Comparison of ENCODE assay signal across 1 cellular context in the genomic region with DNA sequence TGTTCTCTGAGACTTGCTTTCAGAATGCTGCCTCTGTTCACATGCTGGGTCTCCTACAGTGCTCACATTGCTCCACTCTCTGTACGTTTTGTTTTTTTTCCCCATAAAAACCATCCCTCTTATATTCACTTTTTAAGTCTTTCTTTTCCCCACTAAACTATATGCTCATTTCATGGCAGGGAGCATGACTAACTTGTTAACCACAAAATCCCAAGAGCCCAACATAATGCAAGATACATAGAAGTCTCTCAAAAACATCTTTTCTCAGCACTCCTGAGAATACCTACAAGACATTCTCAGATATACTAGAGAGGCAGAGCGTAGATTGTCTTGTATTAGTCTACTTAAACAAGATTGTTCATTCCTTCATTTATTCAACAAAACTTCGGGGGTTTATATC.
TF ChIP-seq lines count a peak whose summit lies in the region.

No MANE protein-coding gene starts in this region.

TF ChIP-seq in GM12878, 131 proteins besides CTCF, POLR2A, EP300 and RAD21 (continued from another document):
- TF ChIP-seq, protein P1, sequence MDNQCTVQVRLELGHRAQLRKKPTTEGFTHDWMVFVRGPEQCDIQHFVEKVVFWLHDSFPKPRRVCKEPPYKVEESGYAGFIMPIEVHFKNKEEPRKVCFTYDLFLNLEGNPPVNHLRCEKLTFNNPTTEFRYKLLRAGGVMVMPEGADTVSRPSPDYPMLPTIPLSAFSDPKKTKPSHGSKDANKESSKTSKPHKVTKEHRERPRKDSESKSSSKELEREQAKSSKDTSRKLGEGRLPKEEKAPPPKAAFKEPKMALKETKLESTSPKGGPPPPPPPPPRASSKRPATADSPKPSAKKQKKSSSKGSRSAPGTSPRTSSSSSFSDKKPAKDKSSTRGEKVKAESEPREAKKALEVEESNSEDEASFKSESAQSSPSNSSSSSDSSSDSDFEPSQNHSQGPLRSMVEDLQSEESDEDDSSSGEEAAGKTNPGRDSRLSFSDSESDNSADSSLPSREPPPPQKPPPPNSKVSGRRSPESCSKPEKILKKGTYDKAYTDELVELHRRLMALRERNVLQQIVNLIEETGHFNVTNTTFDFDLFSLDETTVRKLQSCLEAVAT (IDR thresholded peaks at IDR 0.05): 0 out of 2 replicates have a peak, but pooled peaks have one; percentile 28
- TF ChIP-seq RBBP5 (conservative IDR thresholded peaks at IDR 0.05) (no peak), ESRRA (IDR thresholded peaks at IDR 0.05; ENCODE audit: low read length) (no peak), TBL1XR1 (IDR thresholded peaks at IDR 0.05; ENCODE audit: low read depth, low read length) (peak; percentile 26; the same call in 1 of the 2 replicates), MXI1 (IDR thresholded peaks at IDR 0.05; ENCODE audit: low read depth, low read length) (0 out of 2 replicates have a peak, but pooled peaks have one; percentile 1), ZNF24 (IDR thresholded peaks at IDR 0.05) (peak; percentile 73), NR2C2 (IDR thresholded peaks at IDR 0.05; ENCODE audit: borderline replicate concordance, control insufficient read depth, insufficient read length, low read depth) (no peak), RUNX3 (IDR thresholded peaks at IDR 0.05; ENCODE audit: low read length) (peak; percentile 38; the same call in 1 of the 2 replicates)
- TF ChIP-seq, protein P2, sequence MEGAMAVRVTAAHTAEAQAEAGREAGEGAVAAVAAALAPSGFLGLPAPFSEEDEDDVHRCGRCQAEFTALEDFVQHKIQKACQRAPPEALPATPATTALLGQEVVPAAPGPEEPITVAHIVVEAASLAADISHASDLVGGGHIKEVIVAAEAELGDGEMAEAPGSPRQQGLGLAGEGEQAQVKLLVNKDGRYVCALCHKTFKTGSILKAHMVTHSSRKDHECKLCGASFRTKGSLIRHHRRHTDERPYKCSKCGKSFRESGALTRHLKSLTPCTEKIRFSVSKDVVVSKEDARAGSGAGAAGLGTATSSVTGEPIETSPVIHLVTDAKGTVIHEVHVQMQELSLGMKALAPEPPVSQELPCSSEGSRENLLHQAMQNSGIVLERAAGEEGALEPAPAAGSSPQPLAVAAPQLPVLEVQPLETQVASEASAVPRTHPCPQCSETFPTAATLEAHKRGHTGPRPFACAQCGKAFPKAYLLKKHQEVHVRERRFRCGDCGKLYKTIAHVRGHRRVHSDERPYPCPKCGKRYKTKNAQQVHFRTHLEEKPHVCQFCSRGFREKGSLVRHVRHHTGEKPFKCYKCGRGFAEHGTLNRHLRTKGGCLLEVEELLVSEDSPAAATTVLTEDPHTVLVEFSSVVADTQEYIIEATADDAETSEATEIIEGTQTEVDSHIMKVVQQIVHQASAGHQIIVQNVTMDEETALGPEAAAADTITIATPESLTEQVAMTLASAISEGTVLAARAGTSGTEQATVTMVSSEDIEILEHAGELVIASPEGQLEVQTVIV (IDR thresholded peaks at IDR 0.05; ENCODE audit: borderline replicate concordance, partially characterized antibody): no peak
- TF ChIP-seq, protein P3, sequence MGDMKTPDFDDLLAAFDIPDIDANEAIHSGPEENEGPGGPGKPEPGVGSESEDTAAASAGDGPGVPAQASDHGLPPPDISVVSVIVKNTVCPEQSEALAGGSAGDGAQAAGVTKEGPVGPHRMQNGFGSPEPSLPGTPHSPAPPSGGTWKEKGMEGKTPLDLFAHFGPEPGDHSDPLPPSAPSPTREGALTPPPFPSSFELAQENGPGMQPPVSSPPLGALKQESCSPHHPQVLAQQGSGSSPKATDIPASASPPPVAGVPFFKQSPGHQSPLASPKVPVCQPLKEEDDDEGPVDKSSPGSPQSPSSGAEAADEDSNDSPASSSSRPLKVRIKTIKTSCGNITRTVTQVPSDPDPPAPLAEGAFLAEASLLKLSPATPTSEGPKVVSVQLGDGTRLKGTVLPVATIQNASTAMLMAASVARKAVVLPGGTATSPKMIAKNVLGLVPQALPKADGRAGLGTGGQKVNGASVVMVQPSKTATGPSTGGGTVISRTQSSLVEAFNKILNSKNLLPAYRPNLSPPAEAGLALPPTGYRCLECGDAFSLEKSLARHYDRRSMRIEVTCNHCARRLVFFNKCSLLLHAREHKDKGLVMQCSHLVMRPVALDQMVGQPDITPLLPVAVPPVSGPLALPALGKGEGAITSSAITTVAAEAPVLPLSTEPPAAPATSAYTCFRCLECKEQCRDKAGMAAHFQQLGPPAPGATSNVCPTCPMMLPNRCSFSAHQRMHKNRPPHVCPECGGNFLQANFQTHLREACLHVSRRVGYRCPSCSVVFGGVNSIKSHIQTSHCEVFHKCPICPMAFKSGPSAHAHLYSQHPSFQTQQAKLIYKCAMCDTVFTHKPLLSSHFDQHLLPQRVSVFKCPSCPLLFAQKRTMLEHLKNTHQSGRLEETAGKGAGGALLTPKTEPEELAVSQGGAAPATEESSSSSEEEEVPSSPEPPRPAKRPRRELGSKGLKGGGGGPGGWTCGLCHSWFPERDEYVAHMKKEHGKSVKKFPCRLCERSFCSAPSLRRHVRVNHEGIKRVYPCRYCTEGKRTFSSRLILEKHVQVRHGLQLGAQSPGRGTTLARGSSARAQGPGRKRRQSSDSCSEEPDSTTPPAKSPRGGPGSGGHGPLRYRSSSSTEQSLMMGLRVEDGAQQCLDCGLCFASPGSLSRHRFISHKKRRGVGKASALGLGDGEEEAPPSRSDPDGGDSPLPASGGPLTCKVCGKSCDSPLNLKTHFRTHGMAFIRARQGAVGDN (IDR thresholded peaks at IDR 0.05): 0 out of 2 replicates have a peak, but pooled peaks have one; percentile 11
